In genomic region chr20:45042978-45043377, GRCh38 we compare ENCODE assay signal across 21 cellular contexts.
DNase-seq lines count a peak whose midpoint lies in the region; ATAC-seq and TF ChIP-seq lines count a peak whose summit lies in the region.
"Had no signal": no experiment of that assay in that cellular context is flagged by ENCODE, and none has a peak within 500 bp of the region (broad histone marks: within the 10 kb centered on the region; RNA-seq: fewer than 3 reads in every experiment).

No MANE protein-coding gene starts in this region.

- H2AFZ ChIP-seq in SU-DHL-6 (ENCODE audit: low read depth, low read length, severe bottlenecking) = no peak overlapping the region

- H3K4me3 ChIP-seq in SU-DHL-6 (ENCODE audit: insufficient read depth, low read length, poor library complexity, severe bottlenecking) = no peak overlapping the region
- H3K4me3 ChIP-seq: BLaER1 treated with 17β-estradiol and CSF1 and Interleukin-3, amounts not matched to agents 10 nM and 100 nM; lung; suprapubic skin; uterus had no signal

- H3K27ac ChIP-seq in SU-DHL-6 (ENCODE audit: low read depth, low read length) = peak overlapping the region; percentile 96
- H3K27ac ChIP-seq: suprapubic skin, uterus had no signal

- no peak overlapping the region for H3K9ac ChIP-seq in SU-DHL-6 (ENCODE audit: low read length)
- H3K9ac ChIP-seq: BLaER1 treated with 17β-estradiol and CSF1 and Interleukin-3, amounts not matched to agents 10 nM and 100 nM had no signal

- H3K4me3 Mint-ChIP-seq in activated naive CD4-positive, alpha-beta T cell treated with anti-CD3 and anti-CD28 coated beads, Interleukin-2, amount 50 U/mL, for 24 hours = no peak overlapping the region
- no peak overlapping the region for H3K4me3 Mint-ChIP-seq in activated naive CD8-positive, alpha-beta T cell treated with anti-CD3 and anti-CD28 coated beads, Interleukin-2, amount 50 U/mL, for 24 hours
- H3K4me3 Mint-ChIP-seq in stimulated activated memory B cell treated with anti-CD40 and anti-IgM and Interleukin-4, amounts not matched to agents 10 μg/mL and 1 μg/mL and 100 μg/mL, for 72 hours = no peak overlapping the region
- H3K4me3 Mint-ChIP-seq: activated T-cell treated with anti-CD3 and anti-CD28 coated beads, Interleukin-2, amount 50 U/mL, for 4 hours; T-helper 2 cell treated with Interferon-gamma antibody and Interleukin-4, amounts not matched to agents 5 μg/mL and 100 μg/mL, for 36 hours had no signal

- no peaks in the 10 kb centered on the region for H3K27me3 ChIP-seq in SU-DHL-6 (ENCODE audit: low read length)
- H3K27me3 ChIP-seq: BLaER1 treated with 17β-estradiol and CSF1 and Interleukin-3, amounts not matched to agents 10 nM and 100 nM; suprapubic skin; uterus had no signal

- ATAC-seq in activated naive CD8-positive, alpha-beta T cell treated with anti-CD3 and anti-CD28 coated beads, Interleukin-2, amount 50 U/mL, for 24 hours = no peak
- no peak for ATAC-seq in stimulated activated memory B cell treated with anti-CD40 and anti-IgM and Interleukin-4, amounts not matched to agents 10 μg/mL and 1 μg/mL and 100 μg/mL, for 72 hours
- no peak for ATAC-seq in HG02840 (IDR thresholded peaks at IDR 0.05; ENCODE audit: low FRiP score, unreplicated experiment)
- ATAC-seq: activated T-cell treated with anti-CD3 and anti-CD28 coated beads, Interleukin-2, amount 50 U/mL, for 4 hours had no signal

- no peak overlapping the region for H3K4me2 ChIP-seq in SU-DHL-6 (ENCODE audit: low read depth, low read length, poor library complexity, severe bottlenecking)
- H3K4me2 ChIP-seq: BLaER1 treated with 17β-estradiol and CSF1 and Interleukin-3, amounts not matched to agents 10 nM and 100 nM had no signal

- peaks cover 3% of the 10 kb centered on the region; the same call in 1 of the 2 replicates for H3K36me3 ChIP-seq in SU-DHL-6 (ENCODE audit: low read length)
- H3K36me3 ChIP-seq: suprapubic skin, uterus had no signal

- H3K27me3 Mint-ChIP-seq in activated naive CD4-positive, alpha-beta T cell treated with anti-CD3 and anti-CD28 coated beads, Interleukin-2, amount 50 U/mL, for 24 hours = no peaks in the 10 kb centered on the region
- no peaks in the 10 kb centered on the region for H3K27me3 Mint-ChIP-seq in activated naive CD8-positive, alpha-beta T cell treated with anti-CD3 and anti-CD28 coated beads, Interleukin-2, amount 50 U/mL, for 24 hours
- H3K27me3 Mint-ChIP-seq in stimulated activated memory B cell treated with anti-CD40 and anti-IgM and Interleukin-4, amounts not matched to agents 10 μg/mL and 1 μg/mL and 100 μg/mL, for 72 hours = no peaks in the 10 kb centered on the region

- peak overlapping the region; percentile 86 for H3K27ac Mint-ChIP-seq in activated naive CD4-positive, alpha-beta T cell treated with anti-CD3 and anti-CD28 coated beads, Interleukin-2, amount 50 U/mL, for 24 hours
- peak overlapping the region; percentile 31 for H3K27ac Mint-ChIP-seq in activated naive CD8-positive, alpha-beta T cell treated with anti-CD3 and anti-CD28 coated beads, Interleukin-2, amount 50 U/mL, for 24 hours
- H3K27ac Mint-ChIP-seq in stimulated activated memory B cell treated with anti-CD40 and anti-IgM and Interleukin-4, amounts not matched to agents 10 μg/mL and 1 μg/mL and 100 μg/mL, for 72 hours = peak overlapping the region; percentile 57

- H3K79me2 ChIP-seq in SU-DHL-6 (ENCODE audit: insufficient read depth, low read length) = peaks cover 43% of the 10 kb centered on the region

- H3K4me1 Mint-ChIP-seq in activated naive CD4-positive, alpha-beta T cell treated with anti-CD3 and anti-CD28 coated beads, Interleukin-2, amount 50 U/mL, for 24 hours = peaks cover 82% of the 10 kb centered on the region
- peaks cover 77% of the 10 kb centered on the region for H3K4me1 Mint-ChIP-seq in activated naive CD8-positive, alpha-beta T cell treated with anti-CD3 and anti-CD28 coated beads, Interleukin-2, amount 50 U/mL, for 24 hours
- H3K4me1 Mint-ChIP-seq in stimulated activated memory B cell treated with anti-CD40 and anti-IgM and Interleukin-4, amounts not matched to agents 10 μg/mL and 1 μg/mL and 100 μg/mL, for 72 hours = peaks cover 51% of the 10 kb centered on the region

- no peaks in the 10 kb centered on the region for H4K20me1 ChIP-seq in SU-DHL-6 (ENCODE audit: low read depth, low read length)

- no peak for TF ChIP-seq CTCF in SU-DHL-6 (IDR thresholded peaks at IDR 0.05; ENCODE audit: insufficient read depth, low read length, poor library complexity, severe bottlenecking)

- peaks cover 88% of the 10 kb centered on the region for H3F3A ChIP-seq in SU-DHL-6 (ENCODE audit: insufficient read depth)

- peaks cover 21% of the 10 kb centered on the region for H3K36me3 Mint-ChIP-seq in activated naive CD4-positive, alpha-beta T cell treated with anti-CD3 and anti-CD28 coated beads, Interleukin-2, amount 50 U/mL, for 24 hours
- H3K36me3 Mint-ChIP-seq in activated naive CD8-positive, alpha-beta T cell treated with anti-CD3 and anti-CD28 coated beads, Interleukin-2, amount 50 U/mL, for 24 hours (ENCODE audit: low read depth) = peaks cover 55% of the 10 kb centered on the region
- H3K36me3 Mint-ChIP-seq in stimulated activated memory B cell treated with anti-CD40 and anti-IgM and Interleukin-4, amounts not matched to agents 10 μg/mL and 1 μg/mL and 100 μg/mL, for 72 hours = peaks cover 57% of the 10 kb centered on the region

- H3K9me3 ChIP-seq in SU-DHL-6 (ENCODE audit: insufficient read depth, low read length) = no peaks in the 10 kb centered on the region
- H3K9me3 ChIP-seq: suprapubic skin, uterus had no signal

- no peak for DNase-seq in activated naive CD4-positive, alpha-beta T cell (lab: John Stamatoyannopoulos, UW)
- DNase-seq in activated naive CD8-positive, alpha-beta T cell treated with anti-CD3 and anti-CD28 coated beads, Interleukin-2, amount 50 U/mL, for 24 hours = no peak
- DNase-seq in HuH-7.5 (ENCODE audit: low spot score) (no peak), NCI-H510A treated with DMSO at 0.1 percent for 48 hours (lab: John Stamatoyannopoulos, UW) (no peak)
- DNase-seq: activated T-cell treated with anti-CD3 and anti-CD28 coated beads, Interleukin-2, amount 50 U/mL, for 4 hours; glutamatergic neuron; kidney glomerular epithelial cell; NCI-H1694 treated with DMSO at 0.1 percent for 48 hours; NCI-H2171; NCI-H526 treated with DMSO at 0.1 percent for 48 hours; small intestine; stimulated activated CD4-positive, alpha-beta T cell treated with anti-CD3 and anti-CD28 coated beads, Interleukin-2, amount 100 ng/mL, for 24 hours; uterus had no signal

- no peaks in the 10 kb centered on the region for H3K9me3 Mint-ChIP-seq in activated naive CD4-positive, alpha-beta T cell treated with anti-CD3 and anti-CD28 coated beads, Interleukin-2, amount 50 U/mL, for 24 hours
- no peaks in the 10 kb centered on the region for H3K9me3 Mint-ChIP-seq in activated naive CD8-positive, alpha-beta T cell treated with anti-CD3 and anti-CD28 coated beads, Interleukin-2, amount 50 U/mL, for 24 hours
- H3K9me3 Mint-ChIP-seq in stimulated activated memory B cell treated with anti-CD40 and anti-IgM and Interleukin-4, amounts not matched to agents 10 μg/mL and 1 μg/mL and 100 μg/mL, for 72 hours = no peaks in the 10 kb centered on the region
- H3K9me3 Mint-ChIP-seq: activated T-cell treated with anti-CD3 and anti-CD28 coated beads, Interleukin-2, amount 50 U/mL, for 4 hours; T-helper 2 cell treated with Interferon-gamma antibody and Interleukin-4, amounts not matched to agents 5 μg/mL and 100 μg/mL, for 36 hours had no signal

- no peaks in the 10 kb centered on the region for H3K9me2 ChIP-seq in SU-DHL-6 (replicated peaks; ENCODE audit: insufficient read depth, low read length)

Comparison
In these comparisons a context has a peak if more than half of its experiments do, and no peak if none do; other contexts are left out.
1. H3K27ac Mint-ChIP-seq: peak in every context shown above with its lines; median percentile 86 in activated naive CD4-positive, alpha-beta T cell treated with anti-CD3 and anti-CD28 coated beads, Interleukin-2, amount 50 U/mL, for 24 hours; 57 in stimulated activated memory B cell treated with anti-CD40 and anti-IgM and Interleukin-4, amounts not matched to agents 10 μg/mL and 1 μg/mL and 100 μg/mL, for 72 hours; 31 in activated naive CD8-positive, alpha-beta T cell treated with anti-CD3 and anti-CD28 coated beads, Interleukin-2, amount 50 U/mL, for 24 hours.